ENCODE assay signal across 9 cellular contexts in genomic region chr15:70833897-70834765, GRCh38.
DNase-seq lines count a peak whose midpoint lies in the region; ATAC-seq and TF ChIP-seq lines count a peak whose summit lies in the region.
"Had no signal": no experiment of that assay in that cellular context is flagged by ENCODE, and none has a peak within 500 bp of the region (broad histone marks: within the 10 kb centered on the region; RNA-seq: fewer than 3 reads in every experiment).

No MANE protein-coding gene starts in this region.

- H3K36me3 Mint-ChIP-seq in nephron progenitor cell (ENCODE audit: low read depth), result peaks cover 55% of the 10 kb centered on the region

- TF ChIP-seq CTCF in brain microvascular endothelial cell (IDR thresholded peaks at IDR 0.05; ENCODE audit: low read depth, low read length, missing control alignments) (no peak), nephron progenitor cell (IDR thresholded peaks at IDR 0.05) (no peak)

- DNase-seq in ELF-1 (ENCODE audit: low read depth, low spot score), result peak; percentile 37
- DNase-seq in NCI-H146 treated with DMSO at 0.1 percent for 48 hours (lab: John Stamatoyannopoulos, UW; ENCODE audit: unreplicated experiment), result peak; percentile 52
- peak; percentile 57 for DNase-seq in brain microvascular endothelial cell
- DNase-seq in nephron progenitor cell, result no peak
- no peak for DNase-seq in activated CD4-positive, alpha-beta T cell treated with anti-CD3 and anti-CD28 coated beads, Interleukin-2, amount 50 U/mL, for 48 hours
- DNase-seq in activated T-cell treated with anti-CD3 and anti-CD28 coated beads for 4 hours, result no peak
- no peak for DNase-seq in central memory CD4-positive, alpha-beta T cell

- no peak for ATAC-seq in HG03354 (IDR thresholded peaks at IDR 0.05; ENCODE audit: poor library complexity, severe bottlenecking, unreplicated experiment)

- peak overlapping the region; percentile 26 for H3K27ac ChIP-seq in brain microvascular endothelial cell

- peaks cover 37% of the 10 kb centered on the region for H3K36me3 ChIP-seq in brain microvascular endothelial cell (replicated peaks)

- no peak overlapping the region for H3K4me3 Mint-ChIP-seq in nephron progenitor cell

- peak overlapping the region; percentile 84 for H3K27ac Mint-ChIP-seq in nephron progenitor cell

- H3K4me1 Mint-ChIP-seq in nephron progenitor cell, result peaks cover 25% of the 10 kb centered on the region

- in situ Hi-C loops in brain microvascular endothelial cell (cut with HindIII; ENCODE audit: low pct_ligation_motif_present, low sequenced_read_pairs), result no loop called here

- no peak overlapping the region for H3K4me3 ChIP-seq in brain microvascular endothelial cell (ENCODE audit: low read depth, low read length)
- H3K4me3 ChIP-seq: lung had no signal

- peaks cover 2% of the 10 kb centered on the region for H3K27me3 Mint-ChIP-seq in nephron progenitor cell (ENCODE audit: low read depth, poor library complexity)

- no peaks in the 10 kb centered on the region for H3K27me3 ChIP-seq in brain microvascular endothelial cell (replicated peaks)

- no peaks in the 10 kb centered on the region for H3K9me3 Mint-ChIP-seq in nephron progenitor cell

Comparison
In these comparisons a context has a peak if more than half of its experiments do, and no peak if none do; other contexts are left out.
1. DNase-seq: peak in ELF-1 (single experiment), NCI-H146 treated with DMSO at 0.1 percent for 48 hours (single experiment) and brain microvascular endothelial cell (single experiment); none in nephron progenitor cell (single experiment), activated CD4-positive, alpha-beta T cell treated with anti-CD3 and anti-CD28 coated beads, Interleukin-2, amount 50 U/mL, for 48 hours (0 of 2), activated T-cell treated with anti-CD3 and anti-CD28 coated beads for 4 hours (single experiment) and central memory CD4-positive, alpha-beta T cell (single experiment).